In genomic region chr19:13051581-13052165, GRCh38 we compare ENCODE assay signal across 1 cellular context.
TF ChIP-seq lines count a peak whose summit lies in the region.

No MANE protein-coding gene starts in this region.

TF ChIP-seq in K562, 482 proteins besides CTCF, POLR2A, EP300 and RAD21 (continued from another document):
- TF ChIP-seq ZNF449 (CRISPR knock-in tag; IDR thresholded peaks at IDR 0.05) (no peak), PCBP1 (IDR thresholded peaks at IDR 0.05; ENCODE audit: low read depth, low read length, poor library complexity, severe bottlenecking) (no peak), MTA2 (IDR thresholded peaks at IDR 0.05; ENCODE audit: low read depth) (0 out of 2 replicates have a peak, but pooled peaks have one; percentile 23), ZNF717 (CRISPR knock-in tag; IDR thresholded peaks at IDR 0.05) (no peak), SMC3 (conservative IDR thresholded peaks at IDR 0.05; ENCODE audit: insufficient read depth, low read depth, low read length) (no peak), ZNF79 (CRISPR knock-in tag; IDR thresholded peaks at IDR 0.05; ENCODE audit: low read depth) (no peak), ZNF584 (CRISPR knock-in tag; IDR thresholded peaks at IDR 0.05; ENCODE audit: low read depth) (no peak), CHD2 (IDR thresholded peaks at IDR 0.05; ENCODE audit: low read depth, low read length) (no peak), ZNF639 (CRISPR knock-in tag; conservative IDR thresholded peaks at IDR 0.05 in 1 of 2, IDR thresholded peaks at IDR 0.05 in 1 of 2) (no peak), ATF2 (CRISPR knock-in tag; IDR thresholded peaks at IDR 0.05) (no peak), KDM1A (IDR thresholded peaks at IDR 0.05) (peak; percentile 99), SAFB2 (IDR thresholded peaks at IDR 0.05; ENCODE audit: borderline replicate concordance, low read depth, low read length, severe bottlenecking) (no peak), ZNF146 (CRISPR knock-in tag; IDR thresholded peaks at IDR 0.05; ENCODE audit: unreplicated experiment) (no peak)
- TF ChIP-seq, protein P1, sequence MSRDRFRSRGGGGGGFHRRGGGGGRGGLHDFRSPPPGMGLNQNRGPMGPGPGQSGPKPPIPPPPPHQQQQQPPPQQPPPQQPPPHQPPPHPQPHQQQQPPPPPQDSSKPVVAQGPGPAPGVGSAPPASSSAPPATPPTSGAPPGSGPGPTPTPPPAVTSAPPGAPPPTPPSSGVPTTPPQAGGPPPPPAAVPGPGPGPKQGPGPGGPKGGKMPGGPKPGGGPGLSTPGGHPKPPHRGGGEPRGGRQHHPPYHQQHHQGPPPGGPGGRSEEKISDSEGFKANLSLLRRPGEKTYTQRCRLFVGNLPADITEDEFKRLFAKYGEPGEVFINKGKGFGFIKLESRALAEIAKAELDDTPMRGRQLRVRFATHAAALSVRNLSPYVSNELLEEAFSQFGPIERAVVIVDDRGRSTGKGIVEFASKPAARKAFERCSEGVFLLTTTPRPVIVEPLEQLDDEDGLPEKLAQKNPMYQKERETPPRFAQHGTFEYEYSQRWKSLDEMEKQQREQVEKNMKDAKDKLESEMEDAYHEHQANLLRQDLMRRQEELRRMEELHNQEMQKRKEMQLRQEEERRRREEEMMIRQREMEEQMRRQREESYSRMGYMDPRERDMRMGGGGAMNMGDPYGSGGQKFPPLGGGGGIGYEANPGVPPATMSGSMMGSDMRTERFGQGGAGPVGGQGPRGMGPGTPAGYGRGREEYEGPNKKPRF (IDR thresholded peaks at IDR 0.05; ENCODE audit: low read depth, low read length) = no peak
- TF ChIP-seq, protein P2, sequence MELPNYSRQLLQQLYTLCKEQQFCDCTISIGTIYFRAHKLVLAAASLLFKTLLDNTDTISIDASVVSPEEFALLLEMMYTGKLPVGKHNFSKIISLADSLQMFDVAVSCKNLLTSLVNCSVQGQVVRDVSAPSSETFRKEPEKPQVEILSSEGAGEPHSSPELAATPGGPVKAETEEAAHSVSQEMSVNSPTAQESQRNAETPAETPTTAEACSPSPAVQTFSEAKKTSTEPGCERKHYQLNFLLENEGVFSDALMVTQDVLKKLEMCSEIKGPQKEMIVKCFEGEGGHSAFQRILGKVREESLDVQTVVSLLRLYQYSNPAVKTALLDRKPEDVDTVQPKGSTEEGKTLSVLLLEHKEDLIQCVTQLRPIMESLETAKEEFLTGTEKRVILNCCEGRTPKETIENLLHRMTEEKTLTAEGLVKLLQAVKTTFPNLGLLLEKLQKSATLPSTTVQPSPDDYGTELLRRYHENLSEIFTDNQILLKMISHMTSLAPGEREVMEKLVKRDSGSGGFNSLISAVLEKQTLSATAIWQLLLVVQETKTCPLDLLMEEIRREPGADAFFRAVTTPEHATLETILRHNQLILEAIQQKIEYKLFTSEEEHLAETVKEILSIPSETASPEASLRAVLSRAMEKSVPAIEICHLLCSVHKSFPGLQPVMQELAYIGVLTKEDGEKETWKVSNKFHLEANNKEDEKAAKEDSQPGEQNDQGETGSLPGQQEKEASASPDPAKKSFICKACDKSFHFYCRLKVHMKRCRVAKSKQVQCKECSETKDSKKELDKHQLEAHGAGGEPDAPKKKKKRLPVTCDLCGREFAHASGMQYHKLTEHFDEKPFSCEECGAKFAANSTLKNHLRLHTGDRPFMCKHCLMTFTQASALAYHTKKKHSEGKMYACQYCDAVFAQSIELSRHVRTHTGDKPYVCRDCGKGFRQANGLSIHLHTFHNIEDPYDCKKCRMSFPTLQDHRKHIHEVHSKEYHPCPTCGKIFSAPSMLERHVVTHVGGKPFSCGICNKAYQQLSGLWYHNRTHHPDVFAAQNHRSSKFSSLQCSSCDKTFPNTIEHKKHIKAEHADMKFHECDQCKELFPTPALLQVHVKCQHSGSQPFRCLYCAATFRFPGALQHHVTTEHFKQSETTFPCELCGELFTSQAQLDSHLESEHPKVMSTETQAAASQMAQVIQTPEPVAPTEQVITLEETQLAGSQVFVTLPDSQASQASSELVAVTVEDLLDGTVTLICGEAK (IDR thresholded peaks at IDR 0.05) = no peak
- TF ChIP-seq, protein P2 (CRISPR knock-in tag; IDR thresholded peaks at IDR 0.05) = no peak
- TF ChIP-seq, protein P3, sequence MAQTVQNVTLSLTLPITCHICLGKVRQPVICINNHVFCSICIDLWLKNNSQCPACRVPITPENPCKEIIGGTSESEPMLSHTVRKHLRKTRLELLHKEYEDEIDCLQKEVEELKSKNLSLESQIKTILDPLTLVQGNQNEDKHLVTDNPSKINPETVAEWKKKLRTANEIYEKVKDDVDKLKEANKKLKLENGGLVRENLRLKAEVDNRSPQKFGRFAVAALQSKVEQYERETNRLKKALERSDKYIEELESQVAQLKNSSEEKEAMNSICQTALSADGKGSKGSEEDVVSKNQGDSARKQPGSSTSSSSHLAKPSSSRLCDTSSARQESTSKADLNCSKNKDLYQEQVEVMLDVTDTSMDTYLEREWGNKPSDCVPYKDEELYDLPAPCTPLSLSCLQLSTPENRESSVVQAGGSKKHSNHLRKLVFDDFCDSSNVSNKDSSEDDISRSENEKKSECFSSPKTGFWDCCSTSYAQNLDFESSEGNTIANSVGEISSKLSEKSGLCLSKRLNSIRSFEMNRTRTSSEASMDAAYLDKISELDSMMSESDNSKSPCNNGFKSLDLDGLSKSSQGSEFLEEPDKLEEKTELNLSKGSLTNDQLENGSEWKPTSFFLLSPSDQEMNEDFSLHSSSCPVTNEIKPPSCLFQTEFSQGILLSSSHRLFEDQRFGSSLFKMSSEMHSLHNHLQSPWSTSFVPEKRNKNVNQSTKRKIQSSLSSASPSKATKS (CRISPR knock-in tag; IDR thresholded peaks at IDR 0.05) = no peak
- TF ChIP-seq, protein P4, sequence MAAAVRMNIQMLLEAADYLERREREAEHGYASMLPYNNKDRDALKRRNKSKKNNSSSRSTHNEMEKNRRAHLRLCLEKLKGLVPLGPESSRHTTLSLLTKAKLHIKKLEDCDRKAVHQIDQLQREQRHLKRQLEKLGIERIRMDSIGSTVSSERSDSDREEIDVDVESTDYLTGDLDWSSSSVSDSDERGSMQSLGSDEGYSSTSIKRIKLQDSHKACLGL (CRISPR knock-in tag; IDR thresholded peaks at IDR 0.05; ENCODE audit: borderline replicate concordance, poor library complexity, severe bottlenecking) = no peak
- TF ChIP-seq, protein P5, sequence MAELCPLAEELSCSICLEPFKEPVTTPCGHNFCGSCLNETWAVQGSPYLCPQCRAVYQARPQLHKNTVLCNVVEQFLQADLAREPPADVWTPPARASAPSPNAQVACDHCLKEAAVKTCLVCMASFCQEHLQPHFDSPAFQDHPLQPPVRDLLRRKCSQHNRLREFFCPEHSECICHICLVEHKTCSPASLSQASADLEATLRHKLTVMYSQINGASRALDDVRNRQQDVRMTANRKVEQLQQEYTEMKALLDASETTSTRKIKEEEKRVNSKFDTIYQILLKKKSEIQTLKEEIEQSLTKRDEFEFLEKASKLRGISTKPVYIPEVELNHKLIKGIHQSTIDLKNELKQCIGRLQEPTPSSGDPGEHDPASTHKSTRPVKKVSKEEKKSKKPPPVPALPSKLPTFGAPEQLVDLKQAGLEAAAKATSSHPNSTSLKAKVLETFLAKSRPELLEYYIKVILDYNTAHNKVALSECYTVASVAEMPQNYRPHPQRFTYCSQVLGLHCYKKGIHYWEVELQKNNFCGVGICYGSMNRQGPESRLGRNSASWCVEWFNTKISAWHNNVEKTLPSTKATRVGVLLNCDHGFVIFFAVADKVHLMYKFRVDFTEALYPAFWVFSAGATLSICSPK (IDR thresholded peaks at IDR 0.05; ENCODE audit: borderline replicate concordance) = no peak
